27 cellular contexts compared by ENCODE assay signal in genomic region chr3:30710017-30710416, GRCh38.
"Had no signal": no experiment of that assay in that cellular context is flagged by ENCODE, and none has a peak within 500 bp of the region (broad histone marks: within the 10 kb centered on the region; RNA-seq: fewer than 3 reads in every experiment).

No MANE protein-coding gene starts in this region.

- H3K4me1 ChIP-seq: ascending aorta, breast epithelium had no signal

- H3K27ac ChIP-seq: ascending aorta, breast epithelium, cardiac muscle cell, coronary artery, WERI-Rb-1 had no signal

- H3K9me3 ChIP-seq: ascending aorta, breast epithelium had no signal

- DNase-seq: activated CD4-positive, alpha-beta memory T cell treated with anti-CD3 and anti-CD28 coated beads for 36 hours; activated CD4-positive, alpha-beta T cell treated with anti-CD3 and anti-CD28 coated beads for 36 hours; activated CD4-positive, alpha-beta T cell treated with anti-CD3 and anti-CD28 coated beads, Interleukin-2, amount 10 ng/mL, durations not matched to agents 24 days and 14 days; activated CD4-positive, CD25-positive, alpha-beta regulatory T cell; activated CD4-positive, CD25-positive, alpha-beta regulatory T cell treated with anti-CD3 and anti-CD28 coated beads, Interleukin-2, amount 50 U/mL, for 72 hours; activated CD8-positive, alpha-beta memory T cell treated with anti-CD3 and anti-CD28 coated beads, Interleukin-2, amount 10 ng/mL, durations not matched to agents 7 days and 5 days; activated CD8-positive, alpha-beta memory T cell treated with anti-CD3 and anti-CD28 coated beads, Interleukin-2, amount 50 U/mL, for 4 hours; activated CD8-positive, alpha-beta T cell treated with anti-CD3 and anti-CD28 coated beads, Interleukin-2, amount 10 ng/mL, durations not matched to agents 7 days and 5 days; activated gamma-delta T cell; activated naive CD4-positive, alpha-beta T cell; activated naive CD4-positive, alpha-beta T cell treated with anti-CD3 and anti-CD28 coated beads, Interleukin-2, amount 10 ng/mL, durations not matched to agents 7 days and 5 days; activated naive CD8-positive, alpha-beta T cell treated with anti-CD3 and anti-CD28 coated beads, Interleukin-2, amount 10 ng/mL, durations not matched to agents 7 days and 5 days; activated T-cell treated with anti-CD3 and anti-CD28 coated beads, Interleukin-2, amount 50 U/mL, for 1 hour; activated T-cell treated with anti-CD3 and anti-CD28 coated beads, Interleukin-2, amount 50 U/mL, for 48 hours; central memory CD4-positive, alpha-beta T cell; cerebellar nuclear complex; effector CD8-positive, alpha-beta T cell; foreskin fibroblast; head of caudate nucleus; T-cell; T1000; WERI-Rb-1 had no signal

- H3K27me3 ChIP-seq: ascending aorta, breast epithelium, cardiac muscle cell had no signal

- H3K36me3 ChIP-seq: ascending aorta, breast epithelium, cardiac muscle cell, WERI-Rb-1 had no signal

- H3K4me3 ChIP-seq: ascending aorta, breast epithelium, cardiac muscle cell, coronary artery had no signal

- ATAC-seq: activated CD4-positive, alpha-beta T cell treated with anti-CD3 and anti-CD28 coated beads for 36 hours; activated CD8-positive, alpha-beta memory T cell treated with anti-CD3 and anti-CD28 coated beads, Interleukin-2, amount 10 ng/mL, durations not matched to agents 7 days and 5 days; activated CD8-positive, alpha-beta T cell treated with anti-CD3 and anti-CD28 coated beads, Interleukin-2, amount 10 ng/mL, durations not matched to agents 7 days and 5 days; esophagus mucosa; T-cell had no signal
